12 cellular contexts compared by ENCODE assay signal in the genomic region with DNA sequence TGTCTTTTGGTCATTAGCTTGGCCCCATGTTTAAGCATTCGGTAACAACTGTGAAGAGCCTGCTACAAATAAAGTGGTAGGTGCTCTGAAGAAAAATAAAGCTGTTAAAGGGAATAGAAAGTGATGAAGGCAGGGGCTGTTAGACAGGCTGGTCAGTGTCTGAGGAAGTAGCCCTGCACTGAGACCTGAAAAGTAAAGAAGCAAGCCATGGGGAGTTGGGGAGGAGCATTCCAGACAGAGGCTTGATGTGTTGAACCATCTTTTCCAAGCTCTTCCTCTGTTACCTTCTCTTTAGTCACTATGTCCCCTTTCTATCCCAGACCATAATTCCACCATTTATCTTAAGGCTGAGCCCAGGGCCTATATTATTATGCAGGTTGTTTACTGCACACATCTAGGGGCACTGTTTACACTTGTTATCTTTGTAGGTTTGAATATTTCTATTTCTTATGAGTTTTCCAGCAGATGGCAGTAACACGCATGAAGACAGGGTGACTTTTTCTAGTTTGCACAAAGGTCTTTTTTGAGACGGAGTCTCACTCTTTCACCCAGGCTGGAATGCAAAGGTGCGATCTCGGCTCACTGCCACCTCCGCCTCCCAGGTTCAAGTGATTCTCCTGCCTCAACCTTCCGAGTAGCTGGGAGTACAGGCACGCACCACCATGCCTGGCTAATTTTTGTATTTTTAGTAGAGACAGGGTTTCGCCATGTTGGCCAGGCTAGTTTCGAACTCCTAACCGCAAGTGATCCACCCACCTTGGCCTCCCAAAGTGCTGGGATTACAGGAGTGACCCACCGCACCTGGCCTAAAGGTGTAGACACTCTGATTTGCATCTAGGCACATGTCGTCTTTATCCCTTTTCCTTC. TPM values are rescaled to one million over a fixed set of nuclear protein-coding genes. Genes with fewer than 3 reads are reported as not detected.
DNase-seq lines count a peak whose midpoint lies in the region; ATAC-seq, FAIRE-seq and TF ChIP-seq lines count a peak whose summit lies in the region.
"Had no signal": no experiment of that assay in that cellular context is flagged by ENCODE, and none has a peak within 500 bp of the region (broad histone marks: within the 10 kb centered on the region; RNA-seq: fewer than 3 reads in every experiment).

No MANE protein-coding gene starts in this region.

- peaks cover 44% of the 10 kb centered on the region for H3K36me3 ChIP-seq in neutrophil

- H3K4me1 ChIP-seq in neutrophil (ENCODE audit: control insufficient read depth in 1 of 2, insufficient read depth in 1 of 2, low read depth in 1 of 2, low read length in 1 of 2), result peaks cover 16 to 17% of the 10 kb centered on the region in 2 experiments

- H3K27me3 ChIP-seq in neutrophil, result no peaks in the 10 kb centered on the region
- H3K27me3 ChIP-seq: spleen had no signal

- no peaks in the 10 kb centered on the region for H3K36me3 Mint-ChIP-seq in chondrocyte (ENCODE audit: low read depth)
- H3K36me3 Mint-ChIP-seq in naive thymus-derived CD8-positive, alpha-beta T cell, result peaks cover 0 to 14% (median 0%) of the 10 kb centered on the region in 3 donors

- H3K4me1 Mint-ChIP-seq in chondrocyte (ENCODE audit: low read depth), result peaks cover 2% of the 10 kb centered on the region
- H3K4me1 Mint-ChIP-seq in naive thymus-derived CD8-positive, alpha-beta T cell, result no peaks in the 10 kb centered on the region

- peak; percentile 5 for TF ChIP-seq CTCF in NB4 (IDR thresholded peaks at IDR 0.05; ENCODE audit: low read depth, low read length)
- peak; percentile 70 for TF ChIP-seq CTCF in chondrocyte (IDR thresholded peaks at IDR 0.05)
- no peak for TF ChIP-seq CTCF in neutrophil (IDR thresholded peaks at IDR 0.05)

- no peak overlapping the region for H3K4me3 Mint-ChIP-seq in chondrocyte (ENCODE audit: unreplicated experiment)
- no peak overlapping the region for H3K4me3 Mint-ChIP-seq in naive thymus-derived CD8-positive, alpha-beta T cell
- H3K4me3 Mint-ChIP-seq: activated naive CD8-positive, alpha-beta T cell had no signal

- TF ChIP-seq POLR2A in NB4 (IDR thresholded peaks at IDR 0.05; ENCODE audit: extremely low read depth, insufficient read length), result no peak

- POLR2A ChIA-PET in naive thymus-derived CD8-positive, alpha-beta T cell (lab: Charles Lee), result no interaction called here

- H3K27ac Mint-ChIP-seq in chondrocyte (ENCODE audit: unreplicated experiment), result no peak overlapping the region
- H3K27ac Mint-ChIP-seq in naive thymus-derived CD8-positive, alpha-beta T cell, result no peak overlapping the region
- H3K27ac Mint-ChIP-seq: activated naive CD8-positive, alpha-beta T cell had no signal

- ATAC-seq in HG03460 (IDR thresholded peaks at IDR 0.05; ENCODE audit: unreplicated experiment), result no peak
- no peak for ATAC-seq in naive thymus-derived CD8-positive, alpha-beta T cell

- H3K9me3 ChIP-seq in neutrophil, result no peaks in the 10 kb centered on the region
- H3K9me3 ChIP-seq: spleen had no signal

- peak overlapping the region; percentile 51 for H3K27ac ChIP-seq in neutrophil
- H3K27ac ChIP-seq: spleen had no signal

- DNase-seq in NB4 (ENCODE audit: low read depth) (peak; percentile 48), chondrocyte (ENCODE audit: low spot score) (no peak), DMS114 treated with DMSO at 0.1 percent for 48 hours (lab: John Stamatoyannopoulos, UW; ENCODE audit: unreplicated experiment) (no peak)
- DNase-seq in activated CD8-positive, alpha-beta memory T cell treated with anti-CD3 and anti-CD28 coated beads, Interleukin-2, amount 50 U/mL, for 4 hours, result no peak
- no peak for DNase-seq in naive thymus-derived CD8-positive, alpha-beta T cell
- DNase-seq: activated CD4-positive, alpha-beta T cell treated with anti-CD3 and anti-CD28 coated beads for 1 hour; stimulated activated naive CD4-positive, alpha-beta T cell treated with Interleukin-2 at 50 U/mL for 16 hours had no signal

- no peak overlapping the region for H3K4me3 ChIP-seq in NB4 (ENCODE audit: low read depth, low read length)
- no peak overlapping the region for H3K4me3 ChIP-seq in neutrophil (ENCODE audit: low read depth in 1 of 2, low read length in 1 of 2)
- H3K4me3 ChIP-seq: spleen had no signal

- no peaks in the 10 kb centered on the region for H3K9me3 Mint-ChIP-seq in chondrocyte (ENCODE audit: low read depth)
- no peaks in the 10 kb centered on the region for H3K9me3 Mint-ChIP-seq in naive thymus-derived CD8-positive, alpha-beta T cell

- H3K27me3 Mint-ChIP-seq in chondrocyte (ENCODE audit: low read depth), result no peaks in the 10 kb centered on the region
- no peaks in the 10 kb centered on the region for H3K27me3 Mint-ChIP-seq in naive thymus-derived CD8-positive, alpha-beta T cell
- H3K27me3 Mint-ChIP-seq: activated naive CD8-positive, alpha-beta T cell had no signal

- peak; percentile 19 for FAIRE-seq in G401.6 (lab: Jason Lieb, UNC)

RNA-seq across cellular contexts. Expression of gene ZFTA, which starts 23.0 kb away (rescaled TPM):
- total RNA-seq in chondrocyte, result 28.6 to 34.6 TPM (median 34.2 TPM) in 3 replicates
- 1 to 10 TPM; 7.2 to 7.4 TPM for total RNA-seq in naive thymus-derived CD8-positive, alpha-beta T cell
- under 1 TPM; 0.09 to 0.56 (median 0.34) TPM for polyA plus RNA-seq in naive thymus-derived CD8-positive, alpha-beta T cell
